ENCODE assay signal across 19 cellular contexts in the genomic region with DNA sequence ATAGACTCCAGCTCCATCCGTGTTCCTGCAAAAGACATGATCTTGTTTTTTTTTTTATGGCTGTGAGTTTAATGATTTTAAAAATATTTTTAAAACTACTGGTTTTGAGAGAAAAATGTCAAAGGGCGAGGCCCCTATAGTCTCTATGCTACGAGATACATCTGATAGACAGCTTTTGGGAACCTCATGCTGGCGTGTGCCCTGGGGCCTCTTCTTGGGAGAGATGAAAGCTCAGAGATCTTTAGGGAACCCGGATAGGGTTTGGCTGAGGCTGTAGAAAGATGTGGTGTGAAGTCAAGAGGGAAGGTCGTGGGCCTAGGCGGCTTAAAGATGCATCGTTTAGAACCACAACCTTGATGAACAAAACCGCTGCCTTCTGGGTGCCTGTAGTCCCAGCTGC.
A peak's percentile ranks its signal among the peaks of the same experiment; 100 is the strongest.
DNase-seq lines count a peak whose midpoint lies in the region; ATAC-seq and TF ChIP-seq lines count a peak whose summit lies in the region.
"Had no signal": no experiment of that assay in that cellular context is flagged by ENCODE, and none has a peak within 500 bp of the region (broad histone marks: within the 10 kb centered on the region; RNA-seq: fewer than 3 reads in every experiment).

No MANE protein-coding gene starts in this region.

- H3K4me1 ChIP-seq in left ventricle myocardium inferior = peaks cover 5% of the 10 kb centered on the region
- no peaks in the 10 kb centered on the region for H3K4me1 ChIP-seq in endodermal cell (ENCODE audit: control insufficient read depth, insufficient read depth, low read length)
- peaks cover 3 to 6% of the 10 kb centered on the region in 2 experiments for H3K4me1 ChIP-seq in trophoblast cell (ENCODE audit: control insufficient read depth in 1 of 2, insufficient read depth in 2 of 2, low read length in 2 of 2)

- H4K91ac ChIP-seq in trophoblast cell (ENCODE audit: low read depth, low read length) = no peak overlapping the region

- no peak overlapping the region for H3K9ac ChIP-seq in endodermal cell (ENCODE audit: extremely low read depth, low read length, poor library complexity, severe bottlenecking)
- no peak overlapping the region for H3K9ac ChIP-seq in trophoblast cell (ENCODE audit: low read length)
- H3K9ac ChIP-seq: BLaER1 treated with 17β-estradiol and CSF1 and Interleukin-3, amounts not matched to agents 10 nM and 100 nM; GM23248 had no signal

- no peak overlapping the region for H3K23ac ChIP-seq in trophoblast cell (ENCODE audit: low read length)

- peak overlapping the region; percentile 73 for H2BK120ac ChIP-seq in trophoblast cell (ENCODE audit: insufficient read depth, low read length, poor library complexity)

- no peak overlapping the region for H2AK5ac ChIP-seq in trophoblast cell (ENCODE audit: low read length)

- H3K36me3 Mint-ChIP-seq in endodermal cell (ENCODE audit: low read depth) (no peaks in the 10 kb centered on the region), chondrocyte (ENCODE audit: low read depth) (peaks cover 2% of the 10 kb centered on the region), T-cell (no peaks in the 10 kb centered on the region)
- H3K36me3 Mint-ChIP-seq: IgD-negative memory B cell had no signal

- no peak for ATAC-seq in T-cell (replicated peaks in 1 of 4)
- no peak for ATAC-seq in HG03460 (IDR thresholded peaks at IDR 0.05; ENCODE audit: unreplicated experiment)
- ATAC-seq: CD8-positive, alpha-beta T cell; GM12878; HCT116 had no signal

- no peak overlapping the region for H4K12ac ChIP-seq in trophoblast cell (ENCODE audit: low read depth, low read length)

- TF ChIP-seq CTCF in left ventricle myocardium inferior (IDR thresholded peaks at IDR 0.05; ENCODE audit: borderline replicate concordance) = no peak
- TF ChIP-seq CTCF in endodermal cell (conservative IDR thresholded peaks at IDR 0.05) = no peak
- TF ChIP-seq CTCF in chondrocyte (IDR thresholded peaks at IDR 0.05) = no peak

- H2BK5ac ChIP-seq in trophoblast cell (ENCODE audit: low read depth, low read length, poor library complexity) = no peak overlapping the region

- intact Hi-C loops in cardiac septum (cut with DNase I) (no loop called here), left ventricle myocardium inferior (cut with micrococcal nuclease) (loop anchor here (10.0 kb wide), 1 partner anchor 73 kb away; a partner anchor contains a TSS)

- no peaks in the 10 kb centered on the region for H3K79me2 ChIP-seq in trophoblast cell (ENCODE audit: control insufficient read depth, insufficient read depth, low read length, poor library complexity)

- H3K9me3 Mint-ChIP-seq in endodermal cell (no peaks in the 10 kb centered on the region), chondrocyte (ENCODE audit: low read depth) (no peaks in the 10 kb centered on the region), T-cell (no peaks in the 10 kb centered on the region)
- H3K9me3 Mint-ChIP-seq: CD8-positive, alpha-beta T cell; HFFc6; IgD-negative memory B cell had no signal

- no peak overlapping the region for H3K18ac ChIP-seq in trophoblast cell (ENCODE audit: low read length)

- H3K36me3 ChIP-seq in left ventricle myocardium inferior (no peaks in the 10 kb centered on the region), endodermal cell (ENCODE audit: control insufficient read depth, insufficient read depth, low read length) (no peaks in the 10 kb centered on the region), trophoblast cell (ENCODE audit: control insufficient read depth in 1 of 2, insufficient read depth in 2 of 2, low read length in 2 of 2) (no peaks in the 10 kb centered on the region)
- H3K36me3 ChIP-seq: BLaER1 treated with 17β-estradiol and CSF1 and Interleukin-3, amounts not matched to agents 10 nM and 100 nM had no signal

- H2AFZ ChIP-seq in trophoblast cell (ENCODE audit: insufficient read depth, low read length, poor library complexity) = no peak overlapping the region
- H2AFZ ChIP-seq: GM23248 had no signal

- no peak overlapping the region for H4K8ac ChIP-seq in trophoblast cell (ENCODE audit: low read depth, low read length)

- H3K4ac ChIP-seq in trophoblast cell (ENCODE audit: low read depth, low read length) = no peak overlapping the region

- POLR2A ChIA-PET in T-cell (lab: Charles Lee) = no interaction called here

- H3K9me3 ChIP-seq in left ventricle myocardium inferior (replicated peaks) (no peaks in the 10 kb centered on the region), endodermal cell (ENCODE audit: control insufficient read depth, low read length) (no peaks in the 10 kb centered on the region), trophoblast cell (ENCODE audit: insufficient read depth, low read depth, low read length) (no peaks in the 10 kb centered on the region)
- H3K9me3 ChIP-seq: BLaER1 treated with 17β-estradiol and CSF1 and Interleukin-3, amounts not matched to agents 10 nM and 100 nM had no signal

- H3K4me3 ChIP-seq in left ventricle myocardium inferior = no peak overlapping the region
- no peak overlapping the region for H3K4me3 ChIP-seq in Jurkat, Clone E6-1 (ENCODE audit: low read length)
- H3K4me3 ChIP-seq in endodermal cell (ENCODE audit: low read length) = no peak overlapping the region
- H3K4me3 ChIP-seq in trophoblast cell (ENCODE audit: low read depth, low read length) = no peak overlapping the region
- H3K4me3 ChIP-seq: BLaER1 treated with 17β-estradiol and CSF1 and Interleukin-3, amounts not matched to agents 10 nM and 100 nM; GM12878; GM23248 had no signal

- H3K27ac Mint-ChIP-seq in endodermal cell (no peak overlapping the region), chondrocyte (ENCODE audit: unreplicated experiment) (no peak overlapping the region), T-cell (no peak overlapping the region)
- H3K27ac Mint-ChIP-seq: B cell; CD8-positive, alpha-beta T cell; HFFc6 had no signal

- peak overlapping the region; percentile 24 for H2BK12ac ChIP-seq in trophoblast cell (ENCODE audit: low read length)

- H3K4me3 Mint-ChIP-seq in endodermal cell (no peak overlapping the region), chondrocyte (ENCODE audit: unreplicated experiment) (no peak overlapping the region), T-cell (no peak overlapping the region)
- H3K4me3 Mint-ChIP-seq: B cell; CD8-positive, alpha-beta T cell; HFFc6; IgD-negative memory B cell had no signal

- H3K27ac ChIP-seq in left ventricle myocardium inferior (replicated peaks) (no peak overlapping the region), endodermal cell (ENCODE audit: low read depth, low read length) (no peak overlapping the region), trophoblast cell (ENCODE audit: low read depth, low read length) (no peak overlapping the region)
- H3K27ac ChIP-seq: BLaER1 treated with 17β-estradiol and CSF1 and Interleukin-3, amounts not matched to agents 10 nM and 100 nM; GM23248 had no signal

- no peak overlapping the region for H3K4me2 ChIP-seq in trophoblast cell (ENCODE audit: low read length)
- H3K4me2 ChIP-seq: BLaER1 treated with 17β-estradiol and CSF1 and Interleukin-3, amounts not matched to agents 10 nM and 100 nM had no signal

- peak; percentile 49 for DNase-seq in cardiac septum (ENCODE audit: low spot score)
- no peak for DNase-seq in left ventricle myocardium inferior
- peak; percentile 81 for DNase-seq in Jurkat, Clone E6-1 (ENCODE audit: low read depth, low spot score)
- peak; percentile 34 for DNase-seq in endodermal cell
- peak; percentile 73 to 90 for DNase-seq in trophoblast cell
- no peak for DNase-seq in chondrocyte (ENCODE audit: low spot score)
- no peak for DNase-seq in T-cell
- DNase-seq: Calu3; CD8-positive, alpha-beta T cell; DMS79 treated with DMSO at 0.1 percent for 48 hours; GM23248; H7; HFFc6 had no signal

- CTCF ChIA-PET in T-cell (lab: Charles Lee) = interaction anchor here in 1 of 2 donors (0.8 kb wide), 1 partner anchor 256 kb away, joined by 3 read pairs; no protein-coding TSS in a partner anchor

- H3K4me1 Mint-ChIP-seq in endodermal cell = no peaks in the 10 kb centered on the region
- H3K4me1 Mint-ChIP-seq in chondrocyte (ENCODE audit: low read depth) = peaks cover 6% of the 10 kb centered on the region
- H3K4me1 Mint-ChIP-seq in T-cell = peaks cover 4 to 7% (median 6%) of the 10 kb centered on the region in 3 donors

- no peak overlapping the region for H3K14ac ChIP-seq in trophoblast cell (ENCODE audit: low read length)

- peaks cover 4% of the 10 kb centered on the region for H3K79me1 ChIP-seq in trophoblast cell (ENCODE audit: low read length)

- peaks cover 9% of the 10 kb centered on the region for H3K27me3 ChIP-seq in left ventricle myocardium inferior (ENCODE audit: low read depth)
- H3K27me3 ChIP-seq in endodermal cell (ENCODE audit: control insufficient read depth, insufficient read depth, low read length, poor library complexity, severe bottlenecking) = no peaks in the 10 kb centered on the region
- no peaks in the 10 kb centered on the region for H3K27me3 ChIP-seq in trophoblast cell (ENCODE audit: insufficient read depth, low read length)
- H3K27me3 ChIP-seq: BLaER1 treated with 17β-estradiol and CSF1 and Interleukin-3, amounts not matched to agents 10 nM and 100 nM had no signal

- H3K27me3 Mint-ChIP-seq in endodermal cell (ENCODE audit: insufficient read depth) = no peaks in the 10 kb centered on the region
- no peaks in the 10 kb centered on the region for H3K27me3 Mint-ChIP-seq in chondrocyte (ENCODE audit: low read depth)
- H3K27me3 Mint-ChIP-seq in T-cell = no peaks in the 10 kb centered on the region
- H3K27me3 Mint-ChIP-seq: B cell, IgD-negative memory B cell had no signal

- WGBS in endodermal cell (ENCODE audit: insufficient coverage in 1 of 2, insufficient read length in 1 of 2), 2 experiments = 91% methylated on average over 8 to 9 of the region's 9 CpGs
- no CpG with 5 or more reads among the region's 9 CpGs for WGBS in trophoblast cell (ENCODE audit: extremely low coverage, insufficient coverage, insufficient read length)

Comparison
In these comparisons a context has a peak if more than half of its experiments do, and no peak if none do; other contexts are left out.
1. DNase-seq: peak in cardiac septum (single experiment), Jurkat, Clone E6-1 (single experiment), endodermal cell (single experiment) and trophoblast cell (2 of 2); none in left ventricle myocardium inferior (single experiment), chondrocyte (single experiment) and T-cell (0 of 34).